ENCODE assay signal across 10 cellular contexts in the genomic region with DNA sequence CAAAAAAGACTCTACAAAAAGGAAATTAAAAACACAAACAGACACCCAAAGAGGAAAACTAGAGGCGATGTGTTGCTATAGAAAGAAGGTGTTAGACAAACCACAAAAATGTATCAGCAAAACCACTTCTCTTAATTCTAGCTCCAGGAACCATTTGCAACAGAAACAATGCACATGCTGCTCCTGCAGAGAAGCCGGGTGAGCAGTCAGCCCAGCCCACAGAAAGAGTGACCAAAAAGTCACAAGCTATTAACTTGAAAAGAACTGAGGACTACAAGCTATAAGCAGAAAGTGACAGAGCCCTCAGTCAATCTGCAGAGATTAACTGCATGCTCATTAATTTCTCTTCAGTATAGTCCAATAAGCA.
DNase-seq lines count a peak whose midpoint lies in the region; ATAC-seq and TF ChIP-seq lines count a peak whose summit lies in the region.
"Had no signal": no experiment of that assay in that cellular context is flagged by ENCODE, and none has a peak within 500 bp of the region (broad histone marks: within the 10 kb centered on the region; RNA-seq: fewer than 3 reads in every experiment).

No MANE protein-coding gene starts in this region.

- peak overlapping the region; percentile 93 for H3K4me2 ChIP-seq in OCI-LY7 (ENCODE audit: low read length)

- intact Hi-C loops in OCI-LY7 (cut with micrococcal nuclease; ENCODE audit: unreplicated experiment) (loop anchor here (5.0 kb wide), 1 partner anchor 135 kb away; a partner anchor contains a TSS), cardiac septum (cut with DNase I) (loop anchor here (10.0 kb wide), 1 partner anchor 98 kb away; a partner anchor contains a TSS)

- no peak overlapping the region for H3K4me3 Mint-ChIP-seq in activated CD8-positive, alpha-beta memory T cell treated with anti-CD3 and anti-CD28 coated beads, Interleukin-2, amount 10 ng/mL, durations not matched to agents 7 days and 5 days

- peaks cover 9% of the 10 kb centered on the region for H3K4me1 Mint-ChIP-seq in activated CD8-positive, alpha-beta memory T cell treated with anti-CD3 and anti-CD28 coated beads, Interleukin-2, amount 10 ng/mL, durations not matched to agents 7 days and 5 days

- no peaks in the 10 kb centered on the region for H3K36me3 ChIP-seq in OCI-LY7 (ENCODE audit: insufficient read depth, low read length)
- H3K36me3 ChIP-seq: spleen had no signal

- H3K9me2 ChIP-seq in OCI-LY7 (ENCODE audit: insufficient read depth, low read length): no peaks in the 10 kb centered on the region

- peak overlapping the region; percentile 78; the same call in 1 of the 2 replicates for H2AFZ ChIP-seq in OCI-LY7 (ENCODE audit: low read length)

- BruUV-seq in OCI-LY7 (replicated peaks; lab: Mats Ljungman, UMichigan): no TSS peak

- no peaks in the 10 kb centered on the region for H3K79me2 ChIP-seq in OCI-LY7 (ENCODE audit: insufficient read depth, low read depth, low read length)

- ATAC-seq in GM21367 (IDR thresholded peaks at IDR 0.05; ENCODE audit: unreplicated experiment) (peak; percentile 90), HG03139 (IDR thresholded peaks at IDR 0.05; ENCODE audit: unreplicated experiment) (peak; percentile 66)
- no peak for ATAC-seq in activated CD8-positive, alpha-beta memory T cell treated with anti-CD3 and anti-CD28 coated beads, Interleukin-2, amount 10 ng/mL, durations not matched to agents 7 days and 5 days

- peaks cover 29% of the 10 kb centered on the region for H3K4me1 ChIP-seq in OCI-LY7 (ENCODE audit: insufficient read depth, low read length, poor library complexity, severe bottlenecking)

- H3K27ac Mint-ChIP-seq in activated CD8-positive, alpha-beta memory T cell treated with anti-CD3 and anti-CD28 coated beads, Interleukin-2, amount 10 ng/mL, durations not matched to agents 7 days and 5 days: no peak overlapping the region

- no peaks in the 10 kb centered on the region for H3K9me3 Mint-ChIP-seq in activated CD8-positive, alpha-beta memory T cell treated with anti-CD3 and anti-CD28 coated beads, Interleukin-2, amount 10 ng/mL, durations not matched to agents 7 days and 5 days (ENCODE audit: low read depth)

- peak; percentile 34 for DNase-seq in GM13977 (ENCODE audit: low spot score)
- DNase-seq in OCI-LY7 (ENCODE audit: low spot score): peak; percentile 50
- DNase-seq in activated CD8-positive, alpha-beta memory T cell treated with anti-CD3 and anti-CD28 coated beads, Interleukin-2, amount 10 ng/mL, durations not matched to agents 7 days and 5 days: no peak
- no peak for DNase-seq in NCI-H1436 treated with DMSO at 0.1 percent for 48 hours (lab: John Stamatoyannopoulos, UW)
- no peak for DNase-seq in cardiac septum (ENCODE audit: low spot score)
- DNase-seq in SK-N-DZ (ENCODE audit: low spot score): no peak
- DNase-seq: DMS 273 treated with DMSO at 0.1 percent for 48 hours, spleen had no signal

- H3K27ac ChIP-seq in OCI-LY7 (ENCODE audit: low read depth, low read length, poor library complexity, severe bottlenecking): peak overlapping the region; percentile 65
- H3K27ac ChIP-seq: spleen had no signal

- CTCF ChIA-PET in OCI-LY7 (lab: Charles Lee; ENCODE audit: unreplicated experiment): no interaction called here
- CTCF ChIA-PET in activated CD8-positive, alpha-beta memory T cell treated with anti-CD3 and anti-CD28 coated beads, Interleukin-2, amount 10 ng/mL, durations not matched to agents 7 days and 5 days (lab: Charles Lee): no interaction called here

- in situ Hi-C loops in GM13977 (cut with MboI; ENCODE audit: low pct_unique_long_range_greater_than_20kb, low sequenced_read_pairs, unreplicated experiment): no loop called here

- POLR2A ChIA-PET in OCI-LY7 (lab: Charles Lee): interaction anchor here (1.2 to 1.4 kb wide), 3 partner anchors 8 to 13 kb away, joined by 4 to 8 read pairs (median 4); no protein-coding TSS in a partner anchor

- no peaks in the 10 kb centered on the region for H4K20me1 ChIP-seq in OCI-LY7 (ENCODE audit: insufficient read depth, low read length)

- TF ChIP-seq CTCF in GM13977 (IDR thresholded peaks at IDR 0.05; ENCODE audit: extremely low read depth, insufficient read depth, missing control alignments): no peak
- no peak for TF ChIP-seq CTCF in OCI-LY7 (conservative IDR thresholded peaks at IDR 0.05; ENCODE audit: low read length)

- H3K9me3 ChIP-seq in OCI-LY7 (ENCODE audit: low read length): no peaks in the 10 kb centered on the region
- H3K9me3 ChIP-seq: spleen had no signal

- H3K4me3 ChIP-seq in OCI-LY7 (ENCODE audit: low read depth, low read length, poor library complexity, severe bottlenecking): peak overlapping the region; percentile 53
- H3K4me3 ChIP-seq: spleen had no signal

- H3K36me3 Mint-ChIP-seq in activated CD8-positive, alpha-beta memory T cell treated with anti-CD3 and anti-CD28 coated beads, Interleukin-2, amount 10 ng/mL, durations not matched to agents 7 days and 5 days: no peaks in the 10 kb centered on the region

- no peaks in the 10 kb centered on the region for H3K27me3 Mint-ChIP-seq in activated CD8-positive, alpha-beta memory T cell treated with anti-CD3 and anti-CD28 coated beads, Interleukin-2, amount 10 ng/mL, durations not matched to agents 7 days and 5 days

Comparison
In these comparisons a context has a peak if more than half of its experiments do, and no peak if none do; other contexts are left out.
1. DNase-seq: peak in GM13977 (single experiment) and OCI-LY7 (single experiment); none in activated CD8-positive, alpha-beta memory T cell treated with anti-CD3 and anti-CD28 coated beads, Interleukin-2, amount 10 ng/mL, durations not matched to agents 7 days and 5 days (single experiment), NCI-H1436 treated with DMSO at 0.1 percent for 48 hours (single experiment), cardiac septum (single experiment) and SK-N-DZ (single experiment).